ENCODE assay signal across 13 cellular contexts in the genomic region with DNA sequence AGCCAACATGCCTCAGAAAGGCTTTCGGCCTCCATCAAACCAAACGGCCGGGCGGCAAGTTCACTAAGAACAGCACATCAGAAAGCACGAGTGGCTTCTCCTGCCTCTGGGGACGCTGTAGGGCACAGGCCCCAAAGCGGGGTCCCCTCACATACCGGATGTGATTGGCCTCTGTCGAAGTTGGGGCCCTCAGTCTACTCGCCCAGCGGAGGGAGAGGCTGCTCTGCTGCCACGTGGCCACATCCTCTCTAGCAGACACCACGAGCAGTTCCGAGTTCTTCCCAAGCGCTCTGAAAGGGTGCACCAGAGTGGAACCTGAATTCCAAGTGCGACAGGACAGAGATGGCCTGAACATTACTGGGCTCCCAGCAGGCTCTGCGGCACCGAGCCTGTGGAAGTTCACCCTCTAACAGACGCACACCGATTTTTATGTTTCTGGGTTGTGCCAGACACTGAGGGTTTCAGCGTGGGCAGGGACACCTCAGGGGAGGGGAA. TPM values are rescaled to one million over a fixed set of nuclear protein-coding genes. Genes with fewer than 3 reads are reported as not detected.
DNase-seq lines count a peak whose midpoint lies in the region; ATAC-seq and TF ChIP-seq lines count a peak whose summit lies in the region.
"Had no signal": no experiment of that assay in that cellular context is flagged by ENCODE, and none has a peak within 500 bp of the region (broad histone marks: within the 10 kb centered on the region; RNA-seq: fewer than 3 reads in every experiment).

No MANE protein-coding gene starts in this region.

- no peak overlapping the region for H3K14ac ChIP-seq in neuronal stem cell (ENCODE audit: low read length)

- H2BK12ac ChIP-seq in neuronal stem cell (ENCODE audit: low read length): peak overlapping the region; percentile 16

- H2BK5ac ChIP-seq in neuronal stem cell (ENCODE audit: low read length): no peak overlapping the region

- WGBS in neuronal stem cell (ENCODE audit: extremely low coverage in 2 of 2, insufficient read length in 2 of 2, insufficient replicate concordance in 1 of 2), 2 donors: no CpG with 5 or more reads among the region's 21 CpGs

- no peak overlapping the region for H2AFZ ChIP-seq in neuronal stem cell (ENCODE audit: low read length)
- H2AFZ ChIP-seq: neural progenitor cell had no signal

- peak overlapping the region; percentile 74 for H3K27ac Mint-ChIP-seq in CD8-positive, alpha-beta T cell
- H3K27ac Mint-ChIP-seq: neural progenitor cell had no signal

- intact Hi-C loops in CD8-positive, alpha-beta T cell (cut with DNase I, micrococcal nuclease): no loop called here

- H3K9me3 Mint-ChIP-seq in CD8-positive, alpha-beta T cell: no peaks in the 10 kb centered on the region
- H3K9me3 Mint-ChIP-seq: neural progenitor cell had no signal

- no peak overlapping the region for H2BK120ac ChIP-seq in neuronal stem cell (ENCODE audit: low read depth, low read length)

- peaks cover 87% of the 10 kb centered on the region for H3K36me3 Mint-ChIP-seq in CD8-positive, alpha-beta T cell

- H3K4me1 ChIP-seq in CD8-positive, alpha-beta T cell (ENCODE audit: insufficient read depth, low read length): peaks cover 19% of the 10 kb centered on the region
- no peaks in the 10 kb centered on the region for H3K4me1 ChIP-seq in neuronal stem cell (ENCODE audit: control insufficient read depth in 2 of 2, insufficient read depth in 1 of 2, low read depth in 1 of 2, low read length in 2 of 2)
- H3K4me1 ChIP-seq: neural progenitor cell had no signal

- H3K27me3 Mint-ChIP-seq in CD8-positive, alpha-beta T cell (ENCODE audit: low read depth): no peaks in the 10 kb centered on the region

- no peak overlapping the region for H2BK15ac ChIP-seq in neuronal stem cell (ENCODE audit: low read length)

- CTCF ChIA-PET in CD8-positive, alpha-beta T cell (lab: Charles Lee): no interaction called here
- CTCF ChIA-PET in RWPE1 (lab: Yijun Ruan, JAX): no interaction called here

- H3K36me3 ChIP-seq in CD8-positive, alpha-beta T cell (ENCODE audit: insufficient read depth, low read length): peaks cover 73% of the 10 kb centered on the region
- H3K36me3 ChIP-seq in neuronal stem cell (replicated peaks in 1 of 2; ENCODE audit: control insufficient read depth in 2 of 2, insufficient read depth in 2 of 2, low read length in 2 of 2): peaks cover 82 to 96% of the 10 kb centered on the region in 2 donors
- H3K36me3 ChIP-seq: neural progenitor cell had no signal

- H3K18ac ChIP-seq in neuronal stem cell (ENCODE audit: low read length): no peak overlapping the region

- peak in 2 of 7 experiments; percentile 38 to 52 for DNase-seq in CD8-positive, alpha-beta T cell
- DNase-seq in RWPE1 (ENCODE audit: low spot score): no peak
- peak; percentile 46 for DNase-seq in coronary artery (ENCODE audit: low spot score)
- no peak for DNase-seq in neuronal stem cell (ENCODE audit: low spot score)
- no peak for DNase-seq in dermis blood vessel endothelial cell
- DNase-seq in cortex of kidney (lab: John Stamatoyannopoulos, UW): no peak
- DNase-seq in NOMO-1 (lab: John Stamatoyannopoulos, UW; ENCODE audit: unreplicated experiment in 2 of 2): no peak
- DNase-seq: NCI-H146; NCI-H524 treated with DMSO at 0.1 percent for 48 hours; stimulated activated CD4-positive, alpha-beta T cell treated with anti-CD3 and anti-CD28 coated beads, Interleukin-15, amount 100 ng/mL, for 24 hours; WERI-Rb-1 had no signal

- no peak overlapping the region for H3K4me2 ChIP-seq in neuronal stem cell (ENCODE audit: insufficient read depth, low read length, poor library complexity, severe bottlenecking)
- H3K4me2 ChIP-seq: neural progenitor cell had no signal

- H3K4me3 ChIP-seq in CD8-positive, alpha-beta T cell (ENCODE audit: low read depth, low read length): no peak overlapping the region
- no peak overlapping the region for H3K4me3 ChIP-seq in coronary artery
- no peak overlapping the region for H3K4me3 ChIP-seq in neuronal stem cell (ENCODE audit: low read length in 2 of 2)
- H3K4me3 ChIP-seq: neural progenitor cell had no signal

- no peak overlapping the region for H4K8ac ChIP-seq in neuronal stem cell (ENCODE audit: low read depth, low read length)

- no peaks in the 10 kb centered on the region for H3K27me3 ChIP-seq in CD8-positive, alpha-beta T cell (ENCODE audit: insufficient read depth, low read length)
- no peaks in the 10 kb centered on the region for H3K27me3 ChIP-seq in neuronal stem cell (ENCODE audit: control insufficient read depth in 3 of 3, insufficient read depth in 3 of 3, low read depth in 1 of 3, low read length in 3 of 3)
- H3K27me3 ChIP-seq: neural progenitor cell had no signal

- ATAC-seq in CD8-positive, alpha-beta T cell: peak; percentile 45
- ATAC-seq in GM21360 (IDR thresholded peaks at IDR 0.05; ENCODE audit: unreplicated experiment): no peak

- peak overlapping the region; percentile 70 for H3K9ac ChIP-seq in neuronal stem cell (ENCODE audit: low read depth, low read length, poor library complexity)
- H3K9ac ChIP-seq: neural progenitor cell had no signal

- peaks cover 8% of the 10 kb centered on the region for H3K79me1 ChIP-seq in neuronal stem cell (ENCODE audit: low read depth, low read length)

- peaks cover 13% of the 10 kb centered on the region for H3K4me1 Mint-ChIP-seq in CD8-positive, alpha-beta T cell (ENCODE audit: low read depth)

- H2AK5ac ChIP-seq in neuronal stem cell (ENCODE audit: low read depth, low read length): no peak overlapping the region

- POLR2A ChIA-PET in CD8-positive, alpha-beta T cell (lab: Charles Lee): interaction anchor here (1.8 kb wide), 1 partner anchor 14 kb away, joined by 4 read pairs; no protein-coding TSS in a partner anchor
- POLR2A ChIA-PET in RWPE1 (lab: Yijun Ruan, JAX; ENCODE audit: low non-redundant PET): no interaction called here

- no peak for TF ChIP-seq CTCF in CD8-positive, alpha-beta T cell (IDR thresholded peaks at IDR 0.05)
- no peak for TF ChIP-seq CTCF in RWPE1 (conservative IDR thresholded peaks at IDR 0.05; ENCODE audit: low read depth)
- no peak for TF ChIP-seq CTCF in coronary artery (IDR thresholded peaks at IDR 0.05)

- H3K27ac ChIP-seq in CD8-positive, alpha-beta T cell (ENCODE audit: low read depth, low read length): no peak overlapping the region
- H3K27ac ChIP-seq in RWPE1 (peak overlapping the region; percentile 92), coronary artery (no peak overlapping the region), neuronal stem cell (replicated peaks; ENCODE audit: low read length) (no peak overlapping the region)
- H3K27ac ChIP-seq: neural progenitor cell had no signal

- no peak overlapping the region for H3K4ac ChIP-seq in neuronal stem cell (ENCODE audit: low read length)

- no peak overlapping the region for H4K91ac ChIP-seq in neuronal stem cell (ENCODE audit: low read depth, low read length, poor library complexity)

- no peak overlapping the region for H3K23ac ChIP-seq in neuronal stem cell (ENCODE audit: low read depth, low read length, poor library complexity)

- no peaks in the 10 kb centered on the region for H3K9me3 ChIP-seq in CD8-positive, alpha-beta T cell (ENCODE audit: low read length)
- H3K9me3 ChIP-seq in neuronal stem cell (replicated peaks in 1 of 2; ENCODE audit: control insufficient read depth in 2 of 2, insufficient read depth in 1 of 2, low read depth in 1 of 2, low read length in 2 of 2): peaks cover 0 to 2% of the 10 kb centered on the region in 2 donors

- no peak overlapping the region for H3K4me3 Mint-ChIP-seq in CD8-positive, alpha-beta T cell
- H3K4me3 Mint-ChIP-seq: neural progenitor cell had no signal

RNA-seq across cellular contexts. Expression of a gene that starts 21.1 kb away (rescaled TPM):
- total RNA-seq in CD8-positive, alpha-beta T cell: 10 to 100 TPM; 23.5 to 23.9 TPM
- polyA plus RNA-seq in neuronal stem cell (2013, experiment 1 of 2): 21.4 TPM
- polyA plus RNA-seq in neuronal stem cell (2013, experiment 2 of 2): 21.1 TPM
- 18.5 and 32.4 TPM in 2 replicates for total RNA-seq in dermis blood vessel endothelial cell

RNA-seq across cellular contexts. Expression of a gene that starts 21.3 kb away (rescaled TPM):
- total RNA-seq in CD8-positive, alpha-beta T cell: 1 to 10 TPM; 1.2 to 1.3 TPM
- 4.2 TPM for polyA plus RNA-seq in neuronal stem cell (2013, experiment 1 of 2)
- 3.7 TPM for polyA plus RNA-seq in neuronal stem cell (2013, experiment 2 of 2)
- total RNA-seq in dermis blood vessel endothelial cell: 3.4 and 4.4 TPM in 2 replicates
